ENCODE assay signal across 18 cellular contexts in genomic region chr5:167634432-167634831, GRCh38.
DNase-seq lines count a peak whose midpoint lies in the region; ATAC-seq, FAIRE-seq and TF ChIP-seq lines count a peak whose summit lies in the region.
"Had no signal": no experiment of that assay in that cellular context is flagged by ENCODE, and none has a peak within 500 bp of the region (broad histone marks: within the 10 kb centered on the region; RNA-seq: fewer than 3 reads in every experiment).

No MANE protein-coding gene starts in this region.

- no peak overlapping the region for H3K4me3 ChIP-seq in bronchial epithelial cell (ENCODE audit: low read depth, low read length)
- no peak overlapping the region for H3K4me3 ChIP-seq in lung
- H3K4me3 ChIP-seq: right lobe of liver had no signal

- H3K4me1 ChIP-seq in lung (ENCODE audit: control insufficient read depth in 2 of 2, insufficient read depth in 2 of 2, low read length in 2 of 2), result no peaks in the 10 kb centered on the region
- H3K4me1 ChIP-seq: right lobe of liver had no signal

- DNase-seq in AG20443 (ENCODE audit: low spot score) (peak; percentile 42), LHCN-M2 (ENCODE audit: low read depth) (peak; percentile 63), bronchial epithelial cell (ENCODE audit: low read depth) (peak; percentile 51), lung (ENCODE audit: low spot score) (no peak)
- DNase-seq in activated naive CD8-positive, alpha-beta T cell treated with anti-CD3 and anti-CD28 coated beads for 36 hours, result no peak
- DNase-seq in activated naive CD4-positive, alpha-beta T cell treated with anti-CD3 and anti-CD28 coated beads, Interleukin-2, amount 50 U/mL, for 72 hours (ENCODE audit: low spot score in 2 of 2), result no peak
- no peak for DNase-seq in natural killer cell treated with Interleukin-12 subunit alpha and Interleukin-12 subunit beta and Interleukin-15 and Interleukin-18, amount 100 ng/mL, for 72 hours (ENCODE audit: low spot score)
- DNase-seq in stimulated activated CD4-positive, alpha-beta T cell treated with anti-CD3 and anti-CD28 coated beads, Interleukin-4, amount 100 ng/mL, for 4 hours, result no peak
- DNase-seq: activated CD8-positive, alpha-beta T cell treated with anti-CD3 and anti-CD28 coated beads for 36 hours; amygdala; NCI-H510A treated with DMSO at 0.1 percent for 48 hours; right lobe of liver had no signal

- H3K4me1 Mint-ChIP-seq in activated naive CD8-positive, alpha-beta T cell treated with anti-CD3 and anti-CD28 coated beads for 36 hours, result no peaks in the 10 kb centered on the region
- H3K4me1 Mint-ChIP-seq in natural killer cell treated with Interleukin-12 subunit alpha and Interleukin-12 subunit beta and Interleukin-15 and Interleukin-18, amount 100 ng/mL, for 72 hours (ENCODE audit: low read depth in 2 of 2), result no peaks in the 10 kb centered on the region
- H3K4me1 Mint-ChIP-seq: memory B cell; stimulated activated memory B cell treated with anti-CD40 and anti-IgM and Interleukin-4, amounts not matched to agents 10 μg/mL and 1 μg/mL and 100 μg/mL, for 72 hours had no signal

- H3K4me3 Mint-ChIP-seq in activated naive CD8-positive, alpha-beta T cell treated with anti-CD3 and anti-CD28 coated beads for 36 hours, result no peak overlapping the region
- H3K4me3 Mint-ChIP-seq in natural killer cell treated with Interleukin-12 subunit alpha and Interleukin-12 subunit beta and Interleukin-15 and Interleukin-18, amount 100 ng/mL, for 72 hours, result no peak overlapping the region
- H3K4me3 Mint-ChIP-seq: activated CD8-positive, alpha-beta T cell treated with anti-CD3 and anti-CD28 coated beads for 36 hours; memory B cell; stimulated activated memory B cell treated with anti-CD40 and anti-IgM and Interleukin-4, amounts not matched to agents 10 μg/mL and 1 μg/mL and 100 μg/mL, for 72 hours had no signal

- TF ChIP-seq CTCF in bronchial epithelial cell (IDR thresholded peaks at IDR 0.05; ENCODE audit: insufficient read depth, low read length, severe bottlenecking) (no peak), lung (IDR thresholded peaks at IDR 0.05; ENCODE audit: control extremely low read depth, extremely low read depth) (no peak)

- H3K9me3 ChIP-seq in lung (ENCODE audit: control insufficient read depth in 2 of 2, insufficient read depth in 1 of 2, low read length in 1 of 2), result no peaks in the 10 kb centered on the region
- H3K9me3 ChIP-seq: right lobe of liver had no signal

- H3K27me3 ChIP-seq in bronchial epithelial cell (ENCODE audit: control insufficient read depth, insufficient read depth, low read length) (no peaks in the 10 kb centered on the region), lung (ENCODE audit: control insufficient read depth, insufficient read depth) (no peaks in the 10 kb centered on the region)
- H3K27me3 ChIP-seq: right lobe of liver had no signal

- no peak for FAIRE-seq in bronchial epithelial cell (lab: Jason Lieb, UNC)
- FAIRE-seq: frontal cortex, urothelium cell line had no signal

- H3K36me3 ChIP-seq in bronchial epithelial cell (ENCODE audit: control insufficient read depth, insufficient read depth, low read length) (no peaks in the 10 kb centered on the region), lung (ENCODE audit: control insufficient read depth in 2 of 2, insufficient read depth in 2 of 2, low read length in 2 of 2) (no peaks in the 10 kb centered on the region)
- H3K36me3 ChIP-seq: right lobe of liver had no signal

- peaks cover 2% of the 10 kb centered on the region for H3K9me3 Mint-ChIP-seq in activated naive CD8-positive, alpha-beta T cell treated with anti-CD3 and anti-CD28 coated beads for 36 hours
- H3K9me3 Mint-ChIP-seq in activated naive CD4-positive, alpha-beta T cell treated with anti-CD3 and anti-CD28 coated beads, Interleukin-2, amount 50 U/mL, for 72 hours, result peaks cover 3 to 4% of the 10 kb centered on the region in 2 donors
- H3K9me3 Mint-ChIP-seq in natural killer cell treated with Interleukin-12 subunit alpha and Interleukin-12 subunit beta and Interleukin-15 and Interleukin-18, amount 100 ng/mL, for 72 hours, result peaks cover 6% of the 10 kb centered on the region
- H3K9me3 Mint-ChIP-seq: activated CD8-positive, alpha-beta T cell treated with anti-CD3 and anti-CD28 coated beads for 36 hours; stimulated activated memory B cell treated with anti-CD40 and anti-IgM and Interleukin-4, amounts not matched to agents 10 μg/mL and 1 μg/mL and 100 μg/mL, for 72 hours had no signal

- no peak overlapping the region for H3K27ac ChIP-seq in lung (ENCODE audit: low read depth in 1 of 2, low read length in 1 of 2)
- H3K27ac ChIP-seq: KMS-11, right lobe of liver had no signal

- WGBS in lung, 2 donors, result 16 to 17% methylated on average over 1 of the region's 1 CpG

- no peaks in the 10 kb centered on the region for H3K36me3 Mint-ChIP-seq in activated naive CD8-positive, alpha-beta T cell treated with anti-CD3 and anti-CD28 coated beads for 36 hours
- no peaks in the 10 kb centered on the region for H3K36me3 Mint-ChIP-seq in activated naive CD4-positive, alpha-beta T cell treated with anti-CD3 and anti-CD28 coated beads, Interleukin-2, amount 50 U/mL, for 72 hours
- no peaks in the 10 kb centered on the region for H3K36me3 Mint-ChIP-seq in natural killer cell treated with Interleukin-12 subunit alpha and Interleukin-12 subunit beta and Interleukin-15 and Interleukin-18, amount 100 ng/mL, for 72 hours
- H3K36me3 Mint-ChIP-seq: memory B cell; stimulated activated memory B cell treated with anti-CD40 and anti-IgM and Interleukin-4, amounts not matched to agents 10 μg/mL and 1 μg/mL and 100 μg/mL, for 72 hours had no signal

- peak; percentile 17 for ATAC-seq in lung (ENCODE audit: insufficient read depth, low FRiP score)
- no peak for ATAC-seq in activated naive CD4-positive, alpha-beta T cell treated with anti-CD3 and anti-CD28 coated beads, Interleukin-2, amount 50 U/mL, for 72 hours
- no peak for ATAC-seq in natural killer cell treated with Interleukin-12 subunit alpha and Interleukin-12 subunit beta and Interleukin-15 and Interleukin-18, amount 100 ng/mL, for 72 hours
- ATAC-seq: activated CD8-positive, alpha-beta T cell treated with anti-CD3 and anti-CD28 coated beads for 36 hours; Panc1; right lobe of liver; stimulated activated memory B cell treated with anti-CD40 and anti-IgM and Interleukin-4, amounts not matched to agents 10 μg/mL and 1 μg/mL and 100 μg/mL, for 72 hours had no signal

- H3K27ac Mint-ChIP-seq in activated naive CD8-positive, alpha-beta T cell treated with anti-CD3 and anti-CD28 coated beads for 36 hours, result no peak overlapping the region
- no peak overlapping the region for H3K27ac Mint-ChIP-seq in activated naive CD4-positive, alpha-beta T cell treated with anti-CD3 and anti-CD28 coated beads, Interleukin-2, amount 50 U/mL, for 72 hours
- H3K27ac Mint-ChIP-seq in natural killer cell treated with Interleukin-12 subunit alpha and Interleukin-12 subunit beta and Interleukin-15 and Interleukin-18, amount 100 ng/mL, for 72 hours, result no peak overlapping the region
- H3K27ac Mint-ChIP-seq: activated CD8-positive, alpha-beta T cell treated with anti-CD3 and anti-CD28 coated beads for 36 hours; memory B cell; stimulated activated memory B cell treated with anti-CD40 and anti-IgM and Interleukin-4, amounts not matched to agents 10 μg/mL and 1 μg/mL and 100 μg/mL, for 72 hours had no signal

- no peaks in the 10 kb centered on the region for H3K27me3 Mint-ChIP-seq in activated naive CD8-positive, alpha-beta T cell treated with anti-CD3 and anti-CD28 coated beads for 36 hours
- no peaks in the 10 kb centered on the region for H3K27me3 Mint-ChIP-seq in natural killer cell treated with Interleukin-12 subunit alpha and Interleukin-12 subunit beta and Interleukin-15 and Interleukin-18, amount 100 ng/mL, for 72 hours
- H3K27me3 Mint-ChIP-seq: activated CD8-positive, alpha-beta T cell treated with anti-CD3 and anti-CD28 coated beads for 36 hours; memory B cell; stimulated activated memory B cell treated with anti-CD40 and anti-IgM and Interleukin-4, amounts not matched to agents 10 μg/mL and 1 μg/mL and 100 μg/mL, for 72 hours had no signal

Comparison
In these comparisons a context has a peak if more than half of its experiments do, and no peak if none do; other contexts are left out.
1. DNase-seq: peak in AG20443 (single experiment), LHCN-M2 (single experiment) and bronchial epithelial cell (single experiment); none in lung (single experiment), activated naive CD8-positive, alpha-beta T cell treated with anti-CD3 and anti-CD28 coated beads for 36 hours (single experiment), activated naive CD4-positive, alpha-beta T cell treated with anti-CD3 and anti-CD28 coated beads, Interleukin-2, amount 50 U/mL, for 72 hours (0 of 2), natural killer cell treated with Interleukin-12 subunit alpha and Interleukin-12 subunit beta and Interleukin-15 and Interleukin-18, amount 100 ng/mL, for 72 hours (single experiment) and stimulated activated CD4-positive, alpha-beta T cell treated with anti-CD3 and anti-CD28 coated beads, Interleukin-4, amount 100 ng/mL, for 4 hours (0 of 2).